9 cellular contexts compared by ENCODE assay signal in the genomic region with DNA sequence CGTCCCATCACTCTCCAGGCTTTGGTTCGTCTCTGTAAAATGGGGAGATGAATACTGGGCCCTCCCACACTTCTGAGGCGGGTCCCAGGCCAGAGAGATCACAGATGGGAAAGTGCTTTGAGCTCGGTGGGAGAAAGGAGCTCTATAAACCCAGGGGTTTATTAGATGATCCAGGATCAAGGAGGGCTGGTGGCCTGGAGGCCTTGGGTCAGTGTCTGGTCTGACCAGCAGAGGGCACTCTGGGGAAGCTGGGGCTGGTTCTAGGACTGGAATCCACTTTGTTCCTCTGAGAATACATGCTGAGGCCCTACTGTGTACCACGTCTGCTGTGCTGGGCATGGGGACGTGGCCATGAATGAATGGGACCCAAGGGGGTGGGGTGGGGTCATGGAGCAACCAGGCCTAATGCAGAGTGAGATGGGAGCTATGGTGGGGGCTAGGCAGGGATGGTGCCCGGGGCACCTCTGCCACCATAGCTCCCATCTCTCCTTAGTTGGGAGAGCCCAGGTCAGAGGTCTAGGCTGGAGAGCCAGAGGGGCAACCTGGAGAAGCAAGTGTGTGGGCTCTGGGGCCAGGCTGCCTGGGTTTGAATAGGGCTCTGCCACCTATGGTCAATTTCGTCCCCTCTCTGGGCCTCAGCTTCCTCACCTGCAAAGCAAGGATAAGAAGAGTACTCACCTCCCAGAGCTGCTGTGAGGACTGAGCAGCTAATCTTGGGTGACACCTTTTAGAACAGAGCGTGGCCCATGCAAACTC. TPM values are rescaled to one million over a fixed set of nuclear protein-coding genes. Genes with fewer than 3 reads are reported as not detected.
DNase-seq lines count a peak whose midpoint lies in the region; ATAC-seq and TF ChIP-seq lines count a peak whose summit lies in the region.
"Had no signal": no experiment of that assay in that cellular context is flagged by ENCODE, and none has a peak within 500 bp of the region (broad histone marks: within the 10 kb centered on the region; RNA-seq: fewer than 3 reads in every experiment).

No MANE protein-coding gene starts in this region.

- H3K9ac ChIP-seq in SK-N-SH (no peak overlapping the region), smooth muscle cell (ENCODE audit: low read depth) (no peak overlapping the region)

- no peaks in the 10 kb centered on the region for H3K9me3 ChIP-seq in CD8-positive, alpha-beta T cell (ENCODE audit: low read length)
- H3K9me3 ChIP-seq in SK-N-SH (no peaks in the 10 kb centered on the region), heart right ventricle (no peaks in the 10 kb centered on the region), smooth muscle cell (replicated peaks; ENCODE audit: low read depth) (no peaks in the 10 kb centered on the region)

- H3K4me1 ChIP-seq in CD8-positive, alpha-beta T cell (ENCODE audit: insufficient read depth, low read length), result peaks cover 6% of the 10 kb centered on the region
- H3K4me1 ChIP-seq in SK-N-SH (ENCODE audit: control insufficient read depth in 1 of 2, insufficient read depth in 2 of 2, low read depth in 1 of 2, low read length in 1 of 2) (peaks cover 0 to 3% of the 10 kb centered on the region in 2 experiments; a peak in 1 of 4 replicates), heart right ventricle (peaks cover 5 to 55% (median 22%) of the 10 kb centered on the region in 9 donors), smooth muscle cell (ENCODE audit: low read depth) (peaks cover 3% of the 10 kb centered on the region)

- no peak overlapping the region for H3K4me3 ChIP-seq in CD8-positive, alpha-beta T cell (ENCODE audit: low read depth, low read length)
- H3K4me3 ChIP-seq in SK-N-SH (ENCODE audit: low read depth in 2 of 2, low read length in 1 of 2) (no peak overlapping the region; a peak in 1 of 4 replicates), heart right ventricle (no peak overlapping the region), smooth muscle cell (no peak overlapping the region)
- H3K4me3 ChIP-seq: SK-N-MC had no signal

- POLR2A ChIA-PET in CD8-positive, alpha-beta T cell (lab: Charles Lee), result interaction anchor here (1.0 kb wide), 1 partner anchor 80 kb away, joined by 3 read pairs; no protein-coding TSS in a partner anchor
- POLR2A ChIA-PET in HEK293T (lab: Yijun Ruan, JAX), result interaction anchor here (1.0 to 1.5 kb wide), 3 partner anchors 9 to 108 kb away, joined by 3 to 5 read pairs (median 3); a partner anchor contains a TSS
- POLR2A ChIA-PET in SK-N-SH (lab: Yijun Ruan, JAX), result interaction anchor here (0.9 kb wide), 1 partner anchor 104 kb away, joined by 3 read pairs; no protein-coding TSS in a partner anchor

- ATAC-seq in CD8-positive, alpha-beta T cell, result peak; percentile 39
- peak; percentile 55 to 58 for ATAC-seq in activated naive CD4-positive, alpha-beta T cell treated with anti-CD3 and anti-CD28 coated beads, Interleukin-2, amount 50 U/mL, for 72 hours
- ATAC-seq in heart right ventricle (peak; percentile 31 to 64 (median 46)), GM18861 (IDR thresholded peaks at IDR 0.05; ENCODE audit: unreplicated experiment) (no peak), HG02678 (IDR thresholded peaks at IDR 0.05; ENCODE audit: unreplicated experiment) (no peak)

- peak; percentile 58 for TF ChIP-seq CTCF in CD8-positive, alpha-beta T cell (IDR thresholded peaks at IDR 0.05)
- peak; percentile 89 for TF ChIP-seq CTCF in SK-N-SH (IDR thresholded peaks at IDR 0.05)
- TF ChIP-seq CTCF in heart right ventricle (IDR thresholded peaks at IDR 0.05), result peak; percentile 71 to 93 (median 92)
- TF ChIP-seq CTCF in smooth muscle cell (IDR thresholded peaks at IDR 0.05; ENCODE audit: borderline replicate concordance, insufficient read depth, poor library complexity, severe bottlenecking), result peak; percentile 78

- H2AFZ ChIP-seq in SK-N-SH (ENCODE audit: low read depth) (no peak overlapping the region), smooth muscle cell (ENCODE audit: low read depth) (no peak overlapping the region)

- no peaks in the 10 kb centered on the region for H3K27me3 Mint-ChIP-seq in CD8-positive, alpha-beta T cell (ENCODE audit: low read depth)

- H4K20me1 ChIP-seq in SK-N-SH (ENCODE audit: insufficient read depth) (no peaks in the 10 kb centered on the region), smooth muscle cell (ENCODE audit: low read depth) (no peaks in the 10 kb centered on the region)

- no peak overlapping the region for H3K27ac Mint-ChIP-seq in CD8-positive, alpha-beta T cell
- H3K27ac Mint-ChIP-seq in activated naive CD4-positive, alpha-beta T cell treated with anti-CD3 and anti-CD28 coated beads, Interleukin-2, amount 50 U/mL, for 72 hours, result peak overlapping the region in 1 of 2 donors; percentile 29

- no peaks in the 10 kb centered on the region for H3K36me3 ChIP-seq in CD8-positive, alpha-beta T cell (ENCODE audit: insufficient read depth, low read length)
- H3K36me3 ChIP-seq in SK-N-SH (replicated peaks in 1 of 2; ENCODE audit: control insufficient read depth in 1 of 2, insufficient read depth in 2 of 2, low read length in 1 of 2) (no peaks in the 10 kb centered on the region), heart right ventricle (no peaks in the 10 kb centered on the region), smooth muscle cell (ENCODE audit: low read depth) (no peaks in the 10 kb centered on the region)

- CTCF ChIA-PET in CD8-positive, alpha-beta T cell (lab: Charles Lee), result interaction anchor here (0.7 to 17.9 kb wide), 22 partner anchors 10 to 305 kb away, joined by 3 to 473 read pairs (median 6); a partner anchor contains a TSS
- CTCF ChIA-PET in HEK293T (lab: Yijun Ruan, JAX) (interaction anchor here (0.5 to 8.0 kb wide), 20 partner anchors 9 to 350 kb away, joined by 3 to 123 read pairs (median 4); a partner anchor contains a TSS), SK-N-SH (lab: Yijun Ruan, JAX) (interaction anchor here (0.6 to 12.3 kb wide), 50 partner anchors 11 to 539 kb away, joined by 3 to 513 read pairs (median 4); a partner anchor contains a TSS)

- peaks cover 6% of the 10 kb centered on the region for H3K4me1 Mint-ChIP-seq in CD8-positive, alpha-beta T cell (ENCODE audit: low read depth)

- H3K9me2 ChIP-seq in SK-N-SH, result no peaks in the 10 kb centered on the region

- H3K9me3 Mint-ChIP-seq in CD8-positive, alpha-beta T cell, result no peaks in the 10 kb centered on the region
- H3K9me3 Mint-ChIP-seq in activated naive CD4-positive, alpha-beta T cell treated with anti-CD3 and anti-CD28 coated beads, Interleukin-2, amount 50 U/mL, for 72 hours, result no peaks in the 10 kb centered on the region

- 52% methylated on average over 8 of the region's 9 CpGs for WGBS in SK-N-SH (ENCODE audit: low lambda C conversion rate)
- WGBS in heart right ventricle, 2 donors, result 71% methylated on average over 9 of the region's 9 CpGs
- 64% methylated on average over 9 of the region's 9 CpGs for WGBS in smooth muscle cell (ENCODE audit: low lambda C conversion rate)

- no peak for TF ChIP-seq EP300 in SK-N-SH (IDR thresholded peaks at IDR 0.05; ENCODE audit: borderline replicate concordance in 1 of 2, low read depth in 1 of 2, low read length in 1 of 2)

- intact Hi-C loops in CD8-positive, alpha-beta T cell (cut with DNase I, micrococcal nuclease), result no loop called here
- intact Hi-C loops in heart right ventricle (cut with DNase I), result loop anchor here in 8 of 10 donors (2.0 to 10.0 kb wide), 9 partner anchors 45 to 280 kb away; a partner anchor contains a TSS

- DNase-seq in CD8-positive, alpha-beta T cell, result peak; percentile 27 to 75 (median 47)
- peak; percentile 80 for DNase-seq in HEK293T (ENCODE audit: extremely low spot score)
- peak; percentile 80 for DNase-seq in SK-N-SH
- DNase-seq in activated naive CD4-positive, alpha-beta T cell treated with anti-CD3 and anti-CD28 coated beads, Interleukin-2, amount 50 U/mL, for 72 hours (ENCODE audit: low spot score in 2 of 2), result peak in 1 of 2 donors; percentile 78
- DNase-seq in heart right ventricle, result peak; percentile 57 to 78
- peak; percentile 16 for DNase-seq in smooth muscle cell (lab: John Stamatoyannopoulos, UW; ENCODE audit: unreplicated experiment)

- no peak overlapping the region for H3K27ac ChIP-seq in CD8-positive, alpha-beta T cell (ENCODE audit: low read depth, low read length)
- no peak overlapping the region for H3K27ac ChIP-seq in SK-N-SH (ENCODE audit: low read depth in 2 of 2, low read length in 1 of 2)
- peak overlapping the region in 6 of 10 donors; percentile 9 to 54 (median 28) for H3K27ac ChIP-seq in heart right ventricle
- H3K27ac ChIP-seq in smooth muscle cell (ENCODE audit: low read depth), result no peak overlapping the region
- H3K27ac ChIP-seq: SK-N-MC had no signal

- no peaks in the 10 kb centered on the region for H3K36me3 Mint-ChIP-seq in CD8-positive, alpha-beta T cell
- H3K36me3 Mint-ChIP-seq in activated naive CD4-positive, alpha-beta T cell treated with anti-CD3 and anti-CD28 coated beads, Interleukin-2, amount 50 U/mL, for 72 hours, result no peaks in the 10 kb centered on the region

- H3K4me3 Mint-ChIP-seq in CD8-positive, alpha-beta T cell, result no peak overlapping the region

- H3K27me3 ChIP-seq in CD8-positive, alpha-beta T cell (ENCODE audit: insufficient read depth, low read length), result no peaks in the 10 kb centered on the region
- no peaks in the 10 kb centered on the region for H3K27me3 ChIP-seq in SK-N-SH (ENCODE audit: insufficient read depth)
- H3K27me3 ChIP-seq in heart right ventricle, result no peaks in the 10 kb centered on the region
- no peaks in the 10 kb centered on the region for H3K27me3 ChIP-seq in smooth muscle cell (ENCODE audit: low read depth)

- no peak overlapping the region for H3K4me2 ChIP-seq in SK-N-SH
- no peak overlapping the region for H3K4me2 ChIP-seq in smooth muscle cell

- H3K79me2 ChIP-seq in SK-N-SH (ENCODE audit: insufficient read depth) (no peaks in the 10 kb centered on the region), smooth muscle cell (ENCODE audit: low read depth) (no peaks in the 10 kb centered on the region)

- H3F3A ChIP-seq in SK-N-SH (replicated peaks; ENCODE audit: insufficient read depth) (peaks cover 8% of the 10 kb centered on the region), smooth muscle cell (ENCODE audit: low read depth) (no peaks in the 10 kb centered on the region)

- TF ChIP-seq RAD21 in SK-N-SH (IDR thresholded peaks at IDR 0.05; ENCODE audit: low read length), result peak; percentile 77

RNA-seq across cellular contexts. Expression of a gene that starts 9.0 kb away (rescaled TPM):
- not detected for total RNA-seq in CD8-positive, alpha-beta T cell
- polyA plus RNA-seq in SK-N-SH (2012; rRNA removed) (0.97 and 1.6 TPM in 2 replicates), heart right ventricle (1 to 10 TPM in 1 of 2 donors, under 1 TPM in 1; 0.86 to 6.4 TPM), smooth muscle cell (1.4 and 2.4 TPM in 2 replicates)
- 0.71 and 1.2 TPM in 2 replicates for polyA plus RNA-seq in SK-N-SH (2012; cell fraction: cytosol; rRNA removed)
- 0.95 and 2.1 TPM in 2 replicates for polyA plus RNA-seq in SK-N-SH (2012; cell fraction: nucleus; rRNA removed)
- total RNA-seq in activated naive CD4-positive, alpha-beta T cell treated with anti-CD3 and anti-CD28 coated beads, Interleukin-2, amount 50 U/mL, for 72 hours, result 1 to 10 TPM in 1 of 2 donors, not detected in 1; 1.2 TPM
- total RNA-seq in heart right ventricle (10 to 100 TPM in 1 of 10 donors, 1 to 10 TPM in 8, under 1 TPM in 1; 0.72 to 11.8 (median 2.4) TPM), smooth muscle cell (0.76 and 1.5 TPM in 2 replicates)

RNA-seq across cellular contexts. Expression of a gene that starts 38.9 kb away (rescaled TPM):
- total RNA-seq in CD8-positive, alpha-beta T cell, result not detected
- 0.37 and 0.41 TPM in 2 replicates for polyA plus RNA-seq in SK-N-SH (2012; rRNA removed)
- 0.18 and 0.25 TPM in 2 replicates for polyA plus RNA-seq in SK-N-SH (2012; cell fraction: cytosol; rRNA removed)
- polyA plus RNA-seq in SK-N-SH (2012; cell fraction: nucleus; rRNA removed), result 2.0 and 2.4 TPM in 2 replicates
- not detected for total RNA-seq in activated naive CD4-positive, alpha-beta T cell treated with anti-CD3 and anti-CD28 coated beads, Interleukin-2, amount 50 U/mL, for 72 hours
- total RNA-seq in heart right ventricle, result 1 to 10 TPM; 1.2 to 3.4 (median 2.0) TPM
- polyA plus RNA-seq in heart right ventricle, result 1 to 10 TPM in 1 of 2 donors, under 1 TPM in 1; 0.57 to 2.1 TPM
- total RNA-seq in smooth muscle cell, result 0.13 and 0.76 TPM in 2 replicates
- polyA plus RNA-seq in smooth muscle cell, result 0.30 and 0.86 TPM in 2 replicates

Comparison
In these comparisons a context has a peak if more than half of its experiments do, and no peak if none do; other contexts are left out.
1. ATAC-seq: peak in CD8-positive, alpha-beta T cell (single experiment), activated naive CD4-positive, alpha-beta T cell treated with anti-CD3 and anti-CD28 coated beads, Interleukin-2, amount 50 U/mL, for 72 hours (2 of 2) and heart right ventricle (8 of 8); none in GM18861 (single experiment) and HG02678 (single experiment).
2. H3K27ac ChIP-seq: peak in heart right ventricle (6 of 10); none in CD8-positive, alpha-beta T cell (single experiment), SK-N-SH (0 of 2) and smooth muscle cell (single experiment).
3. intact Hi-C loops: an anchor here in heart right ventricle (2.0 to 10.0 kb wide); none called in CD8-positive, alpha-beta T cell.
4. Peak in every context shown above with its lines, with median percentiles within 50 percentile points of each other: CTCF ChIP-seq.